ENCODE assay signal across 17 cellular contexts in genomic region chr13:28611021-28611420, GRCh38. TPM values are rescaled to one million over a fixed set of nuclear protein-coding genes. Genes with fewer than 3 reads are reported as not detected.
DNase-seq lines count a peak whose midpoint lies in the region; ATAC-seq and TF ChIP-seq lines count a peak whose summit lies in the region.
"Had no signal": no experiment of that assay in that cellular context is flagged by ENCODE, and none has a peak within 500 bp of the region (broad histone marks: within the 10 kb centered on the region; RNA-seq: fewer than 3 reads in every experiment).

No MANE protein-coding gene starts in this region.

- no peaks in the 10 kb centered on the region for H3K9me3 Mint-ChIP-seq in activated CD4-positive, alpha-beta T cell treated with anti-CD3 and anti-CD28 coated beads, Interleukin-2, amount 10 ng/mL, durations not matched to agents 7 days and 5 days
- H3K9me3 Mint-ChIP-seq in activated T-cell treated with anti-CD3 and anti-CD28 coated beads, Interleukin-2, amount 50 U/mL, for 72 hours: peaks cover 1 to 6% of the 10 kb centered on the region in 2 donors
- H3K9me3 Mint-ChIP-seq in natural killer cell treated with Interleukin-12 subunit alpha and Interleukin-12 subunit beta and Interleukin-15 and Interleukin-18, amount 100 ng/mL, for 72 hours: no peaks in the 10 kb centered on the region
- H3K9me3 Mint-ChIP-seq: activated B cell treated with CpG ODN at 0.5 μM for 24 hours; activated naive CD8-positive, alpha-beta T cell treated with anti-CD3 and anti-CD28 coated beads, Interleukin-2, amount 50 U/mL, for 24 hours; nephron had no signal

- CTCF ChIA-PET in activated CD4-positive, alpha-beta T cell treated with anti-CD3 and anti-CD28 coated beads, Interleukin-2, amount 10 ng/mL, durations not matched to agents 7 days and 5 days (lab: Charles Lee): interaction anchor here (0.6 to 2.3 kb wide), 3 partner anchors 9 to 312 kb away, joined by 3 to 6 read pairs (median 3); no protein-coding TSS in a partner anchor

- no peak overlapping the region for H3K4me3 ChIP-seq in HFF-Myc (replicated peaks; ENCODE audit: low read depth, low read length)
- H3K4me3 ChIP-seq: upper lobe of right lung had no signal

- POLR2A ChIA-PET in activated CD4-positive, alpha-beta T cell treated with anti-CD3 and anti-CD28 coated beads, Interleukin-2, amount 10 ng/mL, durations not matched to agents 7 days and 5 days (lab: Charles Lee): no interaction called here

- peak overlapping the region; percentile 33 for H3K27ac Mint-ChIP-seq in activated CD4-positive, alpha-beta T cell treated with anti-CD3 and anti-CD28 coated beads, Interleukin-2, amount 10 ng/mL, durations not matched to agents 7 days and 5 days
- peak overlapping the region; percentile 72 for H3K27ac Mint-ChIP-seq in activated T-cell treated with anti-CD3 and anti-CD28 coated beads, Interleukin-2, amount 50 U/mL, for 72 hours
- peak overlapping the region; percentile 48 to 73 for H3K27ac Mint-ChIP-seq in natural killer cell treated with Interleukin-12 subunit alpha and Interleukin-12 subunit beta and Interleukin-15 and Interleukin-18, amount 100 ng/mL, for 72 hours
- H3K27ac Mint-ChIP-seq: activated B cell treated with CpG ODN at 0.5 μM for 24 hours; activated naive CD8-positive, alpha-beta T cell treated with anti-CD3 and anti-CD28 coated beads, Interleukin-2, amount 50 U/mL, for 24 hours; nephron had no signal

- H3K27me3 Mint-ChIP-seq in activated CD4-positive, alpha-beta T cell treated with anti-CD3 and anti-CD28 coated beads, Interleukin-2, amount 10 ng/mL, durations not matched to agents 7 days and 5 days: peaks cover 5% of the 10 kb centered on the region
- peaks cover 5% of the 10 kb centered on the region for H3K27me3 Mint-ChIP-seq in activated T-cell treated with anti-CD3 and anti-CD28 coated beads, Interleukin-2, amount 50 U/mL, for 72 hours (ENCODE audit: low read depth)
- peaks cover 0 to 8% of the 10 kb centered on the region in 2 donors for H3K27me3 Mint-ChIP-seq in natural killer cell treated with Interleukin-12 subunit alpha and Interleukin-12 subunit beta and Interleukin-15 and Interleukin-18, amount 100 ng/mL, for 72 hours
- H3K27me3 Mint-ChIP-seq: activated naive CD8-positive, alpha-beta T cell treated with anti-CD3 and anti-CD28 coated beads, Interleukin-2, amount 50 U/mL, for 24 hours had no signal

- ATAC-seq in activated T-cell treated with anti-CD3 and anti-CD28 coated beads, Interleukin-2, amount 50 U/mL, for 72 hours (replicated peaks in 1 of 2): peak; percentile 64 to 80
- ATAC-seq in natural killer cell treated with Interleukin-12 subunit alpha and Interleukin-12 subunit beta and Interleukin-15 and Interleukin-18, amount 100 ng/mL, for 72 hours: peak in 1 of 2 donors; percentile 61
- ATAC-seq in HG02938 (IDR thresholded peaks at IDR 0.05; ENCODE audit: unreplicated experiment): no peak
- ATAC-seq in GM21360 (IDR thresholded peaks at IDR 0.05; ENCODE audit: unreplicated experiment): no peak

- no peak for TF ChIP-seq CTCF in HFF-Myc (IDR thresholded peaks at IDR 0.05; ENCODE audit: low read depth, low read length, missing control alignments)

- H3K4me3 Mint-ChIP-seq in activated CD4-positive, alpha-beta T cell treated with anti-CD3 and anti-CD28 coated beads, Interleukin-2, amount 10 ng/mL, durations not matched to agents 7 days and 5 days: no peak overlapping the region
- peak overlapping the region; percentile 49 to 51 for H3K4me3 Mint-ChIP-seq in activated T-cell treated with anti-CD3 and anti-CD28 coated beads, Interleukin-2, amount 50 U/mL, for 72 hours
- peak overlapping the region; percentile 58 for H3K4me3 Mint-ChIP-seq in natural killer cell treated with Interleukin-12 subunit alpha and Interleukin-12 subunit beta and Interleukin-15 and Interleukin-18, amount 100 ng/mL, for 72 hours
- H3K4me3 Mint-ChIP-seq: activated B cell treated with CpG ODN at 0.5 μM for 24 hours; activated naive CD8-positive, alpha-beta T cell treated with anti-CD3 and anti-CD28 coated beads, Interleukin-2, amount 50 U/mL, for 24 hours; nephron had no signal

- no peak for DNase-seq in activated CD4-positive, alpha-beta T cell treated with anti-CD3 and anti-CD28 coated beads, Interleukin-2, amount 10 ng/mL, durations not matched to agents 7 days and 5 days
- DNase-seq in activated CD4-positive, alpha-beta T cell treated with anti-CD3 and anti-CD28 coated beads, Interleukin-2, amount 50 U/mL, for 4 hours: no peak
- DNase-seq in HFF-Myc (ENCODE audit: extremely low read depth, low read depth) (peak; percentile 47), epidermal melanocyte (ENCODE audit: insufficient read length, low spot score) (no peak)
- DNase-seq in activated T-cell treated with anti-CD3 and anti-CD28 coated beads, Interleukin-2, amount 50 U/mL, for 72 hours: peak; percentile 12 to 43
- DNase-seq in natural killer cell treated with Interleukin-12 subunit alpha and Interleukin-12 subunit beta and Interleukin-15 and Interleukin-18, amount 100 ng/mL, for 72 hours (ENCODE audit: low spot score): no peak
- DNase-seq: activated B cell treated with CpG ODN at 0.5 μM for 24 hours; activated naive CD8-positive, alpha-beta T cell treated with anti-CD3 and anti-CD28 coated beads, Interleukin-2, amount 50 U/mL, for 24 hours; cortex of kidney; kidney glomerular epithelial cell; MM.1S; NCI-H1694; stimulated activated CD4-positive, alpha-beta T cell treated with anti-CD3 and anti-CD28 coated beads, Interleukin-2, amount 100 ng/mL, for 48 hours; upper lobe of right lung had no signal

- no peaks in the 10 kb centered on the region for H3K36me3 Mint-ChIP-seq in activated CD4-positive, alpha-beta T cell treated with anti-CD3 and anti-CD28 coated beads, Interleukin-2, amount 10 ng/mL, durations not matched to agents 7 days and 5 days (ENCODE audit: low read depth)
- no peaks in the 10 kb centered on the region for H3K36me3 Mint-ChIP-seq in activated T-cell treated with anti-CD3 and anti-CD28 coated beads, Interleukin-2, amount 50 U/mL, for 72 hours (ENCODE audit: insufficient read depth in 2 of 2)
- H3K36me3 Mint-ChIP-seq in natural killer cell treated with Interleukin-12 subunit alpha and Interleukin-12 subunit beta and Interleukin-15 and Interleukin-18, amount 100 ng/mL, for 72 hours: no peaks in the 10 kb centered on the region

- H3K4me1 Mint-ChIP-seq in activated CD4-positive, alpha-beta T cell treated with anti-CD3 and anti-CD28 coated beads, Interleukin-2, amount 10 ng/mL, durations not matched to agents 7 days and 5 days: peaks cover 19% of the 10 kb centered on the region
- peaks cover 60% of the 10 kb centered on the region for H3K4me1 Mint-ChIP-seq in activated T-cell treated with anti-CD3 and anti-CD28 coated beads, Interleukin-2, amount 50 U/mL, for 72 hours (ENCODE audit: low read depth)
- H3K4me1 Mint-ChIP-seq in natural killer cell treated with Interleukin-12 subunit alpha and Interleukin-12 subunit beta and Interleukin-15 and Interleukin-18, amount 100 ng/mL, for 72 hours (ENCODE audit: low read depth in 2 of 2): peaks cover 18 to 25% of the 10 kb centered on the region in 2 donors
- H3K4me1 Mint-ChIP-seq: activated B cell treated with CpG ODN at 0.5 μM for 24 hours, nephron had no signal

RNA-seq across cellular contexts. Expression of gene POMP, which starts 47.9 kb away (rescaled TPM):
- 10 to 100 TPM; 66.7 to 67.8 TPM for total RNA-seq in activated CD4-positive, alpha-beta T cell treated with anti-CD3 and anti-CD28 coated beads, Interleukin-2, amount 10 ng/mL, durations not matched to agents 7 days and 5 days
- total RNA-seq in activated T-cell treated with anti-CD3 and anti-CD28 coated beads, Interleukin-2, amount 50 U/mL, for 72 hours: 10 to 100 TPM; 70.8 to 73.3 TPM
- total RNA-seq in natural killer cell treated with Interleukin-12 subunit alpha and Interleukin-12 subunit beta and Interleukin-15 and Interleukin-18, amount 100 ng/mL, for 72 hours: 100 to 1,000 TPM in 1 of 2 donors, 10 to 100 TPM in 1; 75.7 to 119 TPM

Comparison
In these comparisons a context has a peak if more than half of its experiments do, and no peak if none do; other contexts are left out.
1. DNase-seq: peak in HFF-Myc (single experiment) and activated T-cell treated with anti-CD3 and anti-CD28 coated beads, Interleukin-2, amount 50 U/mL, for 72 hours (2 of 2); none in activated CD4-positive, alpha-beta T cell treated with anti-CD3 and anti-CD28 coated beads, Interleukin-2, amount 10 ng/mL, durations not matched to agents 7 days and 5 days (single experiment), activated CD4-positive, alpha-beta T cell treated with anti-CD3 and anti-CD28 coated beads, Interleukin-2, amount 50 U/mL, for 4 hours (0 of 2), natural killer cell treated with Interleukin-12 subunit alpha and Interleukin-12 subunit beta and Interleukin-15 and Interleukin-18, amount 100 ng/mL, for 72 hours (single experiment) and epidermal melanocyte (single experiment).
2. ATAC-seq: peak in activated T-cell treated with anti-CD3 and anti-CD28 coated beads, Interleukin-2, amount 50 U/mL, for 72 hours (2 of 2); none in HG02938 (single experiment) and GM21360 (single experiment).
3. Peak in every context shown above with its lines, with median percentiles within 50 percentile points of each other: H3K27ac Mint-ChIP-seq.